Comparison of ENCODE assay signal across 1 cellular context in the genomic region with DNA sequence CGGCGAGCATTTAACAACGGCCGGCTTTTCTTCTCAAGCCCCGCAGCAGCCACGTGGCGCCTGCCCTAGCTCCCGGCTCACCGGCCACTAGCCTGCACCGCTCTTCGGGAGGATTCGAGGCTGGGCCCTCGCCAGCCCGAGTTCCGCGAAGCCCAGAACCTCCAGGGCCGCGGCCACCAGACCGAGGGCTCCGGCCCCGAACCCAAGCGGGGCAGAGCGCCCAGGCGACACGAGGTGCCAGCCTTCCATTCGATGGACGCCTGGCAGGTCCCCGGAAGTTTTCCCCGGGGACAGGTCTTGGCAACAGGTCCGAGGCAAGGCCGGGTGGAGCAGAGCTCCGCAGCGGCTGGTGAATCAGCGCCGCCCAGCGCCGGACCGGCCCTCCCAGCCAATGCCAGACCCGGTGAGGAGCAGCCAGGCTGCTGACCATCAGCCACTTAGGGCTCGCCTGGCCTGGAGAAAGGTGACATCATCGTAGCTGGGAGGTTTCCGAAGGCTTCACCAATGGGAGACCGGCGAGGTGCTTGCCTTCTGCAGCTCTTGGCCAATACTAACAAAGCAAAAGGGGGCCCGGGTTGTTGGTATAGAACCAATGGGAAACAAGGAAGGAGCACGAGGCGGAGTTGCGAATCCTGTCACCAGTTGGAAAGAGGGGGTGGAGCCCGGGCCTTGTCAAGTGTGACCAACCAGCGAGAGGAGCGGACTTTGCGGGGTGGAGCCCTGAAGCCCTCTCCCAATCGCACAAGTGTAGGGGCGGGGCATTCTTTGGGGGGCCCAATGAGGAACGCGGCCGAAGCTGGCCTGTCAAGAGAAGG.
TF ChIP-seq lines count a peak whose summit lies in the region.

No MANE protein-coding gene starts in this region.

TF ChIP-seq in HepG2, 621 proteins besides CTCF, POLR2A, EP300 and RAD21 (continued from another document and continues in another):
- TF ChIP-seq, protein P1, sequence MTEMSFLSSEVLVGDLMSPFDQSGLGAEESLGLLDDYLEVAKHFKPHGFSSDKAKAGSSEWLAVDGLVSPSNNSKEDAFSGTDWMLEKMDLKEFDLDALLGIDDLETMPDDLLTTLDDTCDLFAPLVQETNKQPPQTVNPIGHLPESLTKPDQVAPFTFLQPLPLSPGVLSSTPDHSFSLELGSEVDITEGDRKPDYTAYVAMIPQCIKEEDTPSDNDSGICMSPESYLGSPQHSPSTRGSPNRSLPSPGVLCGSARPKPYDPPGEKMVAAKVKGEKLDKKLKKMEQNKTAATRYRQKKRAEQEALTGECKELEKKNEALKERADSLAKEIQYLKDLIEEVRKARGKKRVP (CRISPR knock-in tag; IDR thresholded peaks at IDR 0.05), result peak in 1 of 2 experiments; percentile 88; a peak in 2 of 4 replicates
- TF ChIP-seq ZNF607 (CRISPR knock-in tag; IDR thresholded peaks at IDR 0.05; ENCODE audit: borderline replicate concordance), result peak; percentile 95
- peak; percentile 63 for TF ChIP-seq ZNF784 (CRISPR knock-in tag; IDR thresholded peaks at IDR 0.05; ENCODE audit: borderline replicate concordance)
- TF ChIP-seq SAFB2 (CRISPR knock-in tag; IDR thresholded peaks at IDR 0.05; ENCODE audit: borderline replicate concordance, low read depth), result peak; percentile 84; the same call in 1 of the 2 replicates
- TF ChIP-seq ARID4A (CRISPR knock-in tag; IDR thresholded peaks at IDR 0.05; ENCODE audit: borderline replicate concordance), result peak; percentile 90
- peak; percentile 94 for TF ChIP-seq ZNF747 (CRISPR knock-in tag; IDR thresholded peaks at IDR 0.05; ENCODE audit: borderline replicate concordance)
- TF ChIP-seq PCBP1 (IDR thresholded peaks at IDR 0.05; ENCODE audit: borderline replicate concordance, low read depth, low read length), result no peak; the same call in 1 of the 2 replicates
- peak; percentile 48 for TF ChIP-seq DBP (CRISPR knock-in tag; IDR thresholded peaks at IDR 0.05; ENCODE audit: not compliant biosample characterization)
- TF ChIP-seq MED8 (CRISPR knock-in tag; IDR thresholded peaks at IDR 0.05; ENCODE audit: insufficient replicate concordance), result no peak
- TF ChIP-seq, protein P2, sequence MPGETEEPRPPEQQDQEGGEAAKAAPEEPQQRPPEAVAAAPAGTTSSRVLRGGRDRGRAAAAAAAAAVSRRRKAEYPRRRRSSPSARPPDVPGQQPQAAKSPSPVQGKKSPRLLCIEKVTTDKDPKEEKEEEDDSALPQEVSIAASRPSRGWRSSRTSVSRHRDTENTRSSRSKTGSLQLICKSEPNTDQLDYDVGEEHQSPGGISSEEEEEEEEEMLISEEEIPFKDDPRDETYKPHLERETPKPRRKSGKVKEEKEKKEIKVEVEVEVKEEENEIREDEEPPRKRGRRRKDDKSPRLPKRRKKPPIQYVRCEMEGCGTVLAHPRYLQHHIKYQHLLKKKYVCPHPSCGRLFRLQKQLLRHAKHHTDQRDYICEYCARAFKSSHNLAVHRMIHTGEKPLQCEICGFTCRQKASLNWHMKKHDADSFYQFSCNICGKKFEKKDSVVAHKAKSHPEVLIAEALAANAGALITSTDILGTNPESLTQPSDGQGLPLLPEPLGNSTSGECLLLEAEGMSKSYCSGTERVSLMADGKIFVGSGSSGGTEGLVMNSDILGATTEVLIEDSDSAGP (CRISPR knock-in tag; IDR thresholded peaks at IDR 0.05; ENCODE audit: borderline replicate concordance), result peak; percentile 95
- TF ChIP-seq, protein P3, sequence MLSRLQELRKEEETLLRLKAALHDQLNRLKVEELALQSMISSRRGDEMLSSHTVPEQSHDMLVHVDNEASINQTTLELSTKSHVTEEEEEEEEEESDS (CRISPR knock-in tag; IDR thresholded peaks at IDR 0.05; ENCODE audit: borderline replicate concordance), result no peak
- TF ChIP-seq ZNF670 (CRISPR knock-in tag; IDR thresholded peaks at IDR 0.05; ENCODE audit: borderline replicate concordance), result peak; percentile 93; the same call in 1 of the 2 replicates
- TF ChIP-seq KAT7 (CRISPR knock-in tag; IDR thresholded peaks at IDR 0.05; ENCODE audit: borderline replicate concordance), result peak; percentile 82; the same call in 1 of the 2 replicates
- TF ChIP-seq, protein P4, sequence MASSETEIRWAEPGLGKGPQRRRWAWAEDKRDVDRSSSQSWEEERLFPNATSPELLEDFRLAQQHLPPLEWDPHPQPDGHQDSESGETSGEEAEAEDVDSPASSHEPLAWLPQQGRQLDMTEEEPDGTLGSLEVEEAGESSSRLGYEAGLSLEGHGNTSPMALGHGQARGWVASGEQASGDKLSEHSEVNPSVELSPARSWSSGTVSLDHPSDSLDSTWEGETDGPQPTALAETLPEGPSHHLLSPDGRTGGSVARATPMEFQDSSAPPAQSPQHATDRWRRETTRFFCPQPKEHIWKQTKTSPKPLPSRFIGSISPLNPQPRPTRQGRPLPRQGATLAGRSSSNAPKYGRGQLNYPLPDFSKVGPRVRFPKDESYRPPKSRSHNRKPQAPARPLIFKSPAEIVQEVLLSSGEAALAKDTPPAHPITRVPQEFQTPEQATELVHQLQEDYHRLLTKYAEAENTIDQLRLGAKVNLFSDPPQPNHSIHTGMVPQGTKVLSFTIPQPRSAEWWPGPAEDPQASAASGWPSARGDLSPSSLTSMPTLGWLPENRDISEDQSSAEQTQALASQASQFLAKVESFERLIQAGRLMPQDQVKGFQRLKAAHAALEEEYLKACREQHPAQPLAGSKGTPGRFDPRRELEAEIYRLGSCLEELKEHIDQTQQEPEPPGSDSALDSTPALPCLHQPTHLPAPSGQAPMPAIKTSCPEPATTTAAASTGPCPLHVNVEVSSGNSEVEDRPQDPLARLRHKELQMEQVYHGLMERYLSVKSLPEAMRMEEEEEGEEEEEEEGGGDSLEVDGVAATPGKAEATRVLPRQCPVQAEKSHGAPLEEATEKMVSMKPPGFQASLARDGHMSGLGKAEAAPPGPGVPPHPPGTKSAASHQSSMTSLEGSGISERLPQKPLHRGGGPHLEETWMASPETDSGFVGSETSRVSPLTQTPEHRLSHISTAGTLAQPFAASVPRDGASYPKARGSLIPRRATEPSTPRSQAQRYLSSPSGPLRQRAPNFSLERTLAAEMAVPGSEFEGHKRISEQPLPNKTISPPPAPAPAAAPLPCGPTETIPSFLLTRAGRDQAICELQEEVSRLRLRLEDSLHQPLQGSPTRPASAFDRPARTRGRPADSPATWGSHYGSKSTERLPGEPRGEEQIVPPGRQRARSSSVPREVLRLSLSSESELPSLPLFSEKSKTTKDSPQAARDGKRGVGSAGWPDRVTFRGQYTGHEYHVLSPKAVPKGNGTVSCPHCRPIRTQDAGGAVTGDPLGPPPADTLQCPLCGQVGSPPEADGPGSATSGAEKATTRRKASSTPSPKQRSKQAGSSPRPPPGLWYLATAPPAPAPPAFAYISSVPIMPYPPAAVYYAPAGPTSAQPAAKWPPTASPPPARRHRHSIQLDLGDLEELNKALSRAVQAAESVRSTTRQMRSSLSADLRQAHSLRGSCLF (CRISPR knock-in tag; IDR thresholded peaks at IDR 0.05; ENCODE audit: borderline replicate concordance), result peak; percentile 74; the same call in 1 of the 2 replicates
- TF ChIP-seq ZNF766 (CRISPR knock-in tag; IDR thresholded peaks at IDR 0.05; ENCODE audit: borderline replicate concordance), result peak; percentile 96
- no peak for TF ChIP-seq NFRKB (IDR thresholded peaks at IDR 0.05)
- peak; percentile 85 for TF ChIP-seq GFI1 (CRISPR knock-in tag; IDR thresholded peaks at IDR 0.05; ENCODE audit: borderline replicate concordance)
- peak; percentile 64; the same call in 1 of the 2 replicates for TF ChIP-seq SSRP1 (CRISPR knock-in tag; IDR thresholded peaks at IDR 0.05)
- TF ChIP-seq ZNF34 (CRISPR knock-in tag; IDR thresholded peaks at IDR 0.05; ENCODE audit: borderline replicate concordance), result peak; percentile 93; the same call in 1 of the 2 replicates
- TF ChIP-seq ZSCAN21 (CRISPR knock-in tag; IDR thresholded peaks at IDR 0.05; ENCODE audit: borderline replicate concordance), result peak; percentile 94; the same call in 1 of the 2 replicates
- peak; percentile 96 for TF ChIP-seq ZNF782 (CRISPR knock-in tag; IDR thresholded peaks at IDR 0.05; ENCODE audit: borderline replicate concordance)
- peak; percentile 93 for TF ChIP-seq ZFP90 (CRISPR knock-in tag; IDR thresholded peaks at IDR 0.05; ENCODE audit: borderline replicate concordance)
- TF ChIP-seq, protein P5, sequence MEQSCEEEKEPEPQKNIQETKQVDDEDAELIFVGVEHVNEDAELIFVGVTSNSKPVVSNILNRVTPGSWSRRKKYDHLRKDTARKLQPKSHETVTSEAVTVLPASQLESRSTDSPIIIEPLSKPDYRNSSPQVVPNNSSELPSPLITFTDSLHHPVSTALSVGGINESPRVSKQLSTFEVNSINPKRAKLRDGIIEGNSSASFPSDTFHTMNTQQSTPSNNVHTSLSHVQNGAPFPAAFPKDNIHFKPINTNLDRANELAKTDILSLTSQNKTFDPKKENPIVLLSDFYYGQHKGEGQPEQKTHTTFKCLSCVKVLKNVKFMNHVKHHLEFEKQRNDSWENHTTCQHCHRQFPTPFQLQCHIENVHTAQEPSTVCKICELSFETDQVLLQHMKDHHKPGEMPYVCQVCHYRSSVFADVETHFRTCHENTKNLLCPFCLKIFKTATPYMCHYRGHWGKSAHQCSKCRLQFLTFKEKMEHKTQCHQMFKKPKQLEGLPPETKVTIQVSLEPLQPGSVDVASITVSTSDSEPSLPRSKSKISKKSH (CRISPR knock-in tag; IDR thresholded peaks at IDR 0.05; ENCODE audit: borderline replicate concordance), result peak; percentile 96; the same call in 1 of the 2 replicates
- peak; percentile 86; the same call in 1 of the 2 replicates for TF ChIP-seq ZNF75D (CRISPR knock-in tag; IDR thresholded peaks at IDR 0.05; ENCODE audit: borderline replicate concordance)
- peak; percentile 99 for TF ChIP-seq YEATS4 (CRISPR knock-in tag; IDR thresholded peaks at IDR 0.05; ENCODE audit: borderline replicate concordance)
- TF ChIP-seq ZNF232 (CRISPR knock-in tag; IDR thresholded peaks at IDR 0.05; ENCODE audit: borderline replicate concordance), result peak; percentile 92
- TF ChIP-seq, protein P6, sequence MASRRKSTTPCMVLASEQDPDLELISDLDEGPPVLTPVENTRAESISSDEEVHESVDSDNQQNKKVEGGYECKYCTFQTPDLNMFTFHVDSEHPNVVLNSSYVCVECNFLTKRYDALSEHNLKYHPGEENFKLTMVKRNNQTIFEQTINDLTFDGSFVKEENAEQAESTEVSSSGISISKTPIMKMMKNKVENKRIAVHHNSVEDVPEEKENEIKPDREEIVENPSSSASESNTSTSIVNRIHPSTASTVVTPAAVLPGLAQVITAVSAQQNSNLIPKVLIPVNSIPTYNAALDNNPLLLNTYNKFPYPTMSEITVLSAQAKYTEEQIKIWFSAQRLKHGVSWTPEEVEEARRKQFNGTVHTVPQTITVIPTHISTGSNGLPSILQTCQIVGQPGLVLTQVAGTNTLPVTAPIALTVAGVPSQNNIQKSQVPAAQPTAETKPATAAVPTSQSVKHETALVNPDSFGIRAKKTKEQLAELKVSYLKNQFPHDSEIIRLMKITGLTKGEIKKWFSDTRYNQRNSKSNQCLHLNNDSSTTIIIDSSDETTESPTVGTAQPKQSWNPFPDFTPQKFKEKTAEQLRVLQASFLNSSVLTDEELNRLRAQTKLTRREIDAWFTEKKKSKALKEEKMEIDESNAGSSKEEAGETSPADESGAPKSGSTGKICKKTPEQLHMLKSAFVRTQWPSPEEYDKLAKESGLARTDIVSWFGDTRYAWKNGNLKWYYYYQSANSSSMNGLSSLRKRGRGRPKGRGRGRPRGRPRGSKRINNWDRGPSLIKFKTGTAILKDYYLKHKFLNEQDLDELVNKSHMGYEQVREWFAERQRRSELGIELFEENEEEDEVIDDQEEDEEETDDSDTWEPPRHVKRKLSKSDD (CRISPR knock-in tag; IDR thresholded peaks at IDR 0.05; ENCODE audit: low read depth), result peak; percentile 77
- TF ChIP-seq E2F2 (CRISPR knock-in tag; IDR thresholded peaks at IDR 0.05; ENCODE audit: borderline replicate concordance), result peak; percentile 26; the same call in 1 of the 2 replicates
